16 cellular contexts compared by ENCODE assay signal in the genomic region with DNA sequence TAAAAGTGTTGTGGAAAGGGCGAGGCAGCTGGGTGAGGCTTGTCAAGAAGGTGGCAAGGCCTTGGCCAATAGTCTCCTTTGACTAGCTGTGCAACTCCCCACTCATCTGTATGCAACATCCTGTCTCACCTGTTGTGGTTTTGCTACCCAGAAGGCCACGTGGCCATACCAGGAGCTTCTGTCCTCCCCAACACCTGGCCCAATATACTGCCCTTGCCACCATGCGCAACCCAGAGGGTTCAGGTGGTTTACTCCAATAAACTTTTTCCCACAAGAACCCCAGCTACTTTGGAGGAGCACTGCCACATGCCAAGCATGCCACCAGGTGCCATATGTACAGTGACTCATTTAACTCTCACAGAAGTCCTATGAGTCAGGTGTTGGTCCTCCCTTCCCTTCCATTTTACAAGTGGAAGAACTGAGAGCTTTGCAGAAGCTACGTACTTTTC. TPM values are rescaled to one million over a fixed set of nuclear protein-coding genes. Genes with fewer than 3 reads are reported as not detected.
A peak's percentile ranks its signal among the peaks of the same experiment; 100 is the strongest.
DNase-seq lines count a peak whose midpoint lies in the region; ATAC-seq and TF ChIP-seq lines count a peak whose summit lies in the region.
"Had no signal": no experiment of that assay in that cellular context is flagged by ENCODE, and none has a peak within 500 bp of the region (broad histone marks: within the 10 kb centered on the region; RNA-seq: fewer than 3 reads in every experiment).

No MANE protein-coding gene starts in this region.

- H3K9me3 ChIP-seq in osteoblast (ENCODE audit: low read depth, low read length): no peaks in the 10 kb centered on the region
- H3K9me3 ChIP-seq: transverse colon had no signal

- no peaks in the 10 kb centered on the region for H4K20me1 ChIP-seq in osteoblast (ENCODE audit: insufficient read depth, low read length)

- H3K27ac ChIP-seq in osteoblast (ENCODE audit: low read depth, low read length): peak overlapping the region; percentile 0
- H3K27ac ChIP-seq: transverse colon had no signal

- H3K36me3 Mint-ChIP-seq in activated T-cell treated with anti-CD3 and anti-CD28 coated beads, Interleukin-2, amount 50 U/mL, for 72 hours (ENCODE audit: insufficient read depth in 2 of 2): peaks cover 8 to 43% of the 10 kb centered on the region in 2 donors

- H3K79me2 ChIP-seq in osteoblast (ENCODE audit: insufficient read depth, low read length): peaks cover 8% of the 10 kb centered on the region

- H3K4me1 Mint-ChIP-seq in activated T-cell treated with anti-CD3 and anti-CD28 coated beads, Interleukin-2, amount 50 U/mL, for 72 hours (ENCODE audit: low read depth): peaks cover 34% of the 10 kb centered on the region
- H3K4me1 Mint-ChIP-seq: mesothelial cell of epicardium had no signal

- peaks cover 10% of the 10 kb centered on the region for H3K4me1 ChIP-seq in osteoblast (ENCODE audit: insufficient read depth, low read length)
- H3K4me1 ChIP-seq: transverse colon had no signal

- no peak overlapping the region for H3K4me2 ChIP-seq in osteoblast (ENCODE audit: insufficient read depth, low read length)

- TF ChIP-seq CTCF in osteoblast (IDR thresholded peaks at IDR 0.05; ENCODE audit: extremely low read depth, low read depth, low read length): no peak

- H3K36me3 ChIP-seq in osteoblast (ENCODE audit: insufficient read depth, low read length): peaks cover 44% of the 10 kb centered on the region

- peaks cover 0 to 1% of the 10 kb centered on the region in 2 donors for H3K9me3 Mint-ChIP-seq in activated T-cell treated with anti-CD3 and anti-CD28 coated beads, Interleukin-2, amount 50 U/mL, for 72 hours
- H3K9me3 Mint-ChIP-seq: brain; mesothelial cell of epicardium; T-helper 2 cell treated with Interferon-gamma antibody and Interleukin-4, amounts not matched to agents 5 μg/mL and 100 μg/mL, for 36 hours had no signal

- peak overlapping the region; percentile 45 for H3K27ac Mint-ChIP-seq in activated T-cell treated with anti-CD3 and anti-CD28 coated beads, Interleukin-2, amount 50 U/mL, for 72 hours
- H3K27ac Mint-ChIP-seq: brain; IgD-negative memory B cell; mesothelial cell of epicardium; T-helper 2 cell treated with Interferon-gamma antibody and Interleukin-4, amounts not matched to agents 5 μg/mL and 100 μg/mL, for 36 hours had no signal

- peak; percentile 61 for DNase-seq in activated CD8-positive, alpha-beta memory T cell treated with anti-CD3 and anti-CD28 coated beads for 24 hours
- no peak for DNase-seq in activated CD8-positive, alpha-beta memory T cell treated with anti-CD3 and anti-CD28 coated beads, Interleukin-2, amount 50 U/mL, for 4 hours
- DNase-seq in HT1080 (ENCODE audit: low read depth) (peak; percentile 73), osteoblast (ENCODE audit: insufficient read length, low spot score, missing footprints) (no peak), COR-L47 (lab: John Stamatoyannopoulos, UW) (no peak)
- peak in 1 of 2 donors; percentile 14 for DNase-seq in activated T-cell treated with anti-CD3 and anti-CD28 coated beads, Interleukin-2, amount 50 U/mL, for 72 hours
- DNase-seq: DMS153, NCI-H1436 treated with DMSO at 0.1 percent for 48 hours, NCI-H446 treated with DMSO at 0.1 percent for 48 hours, transverse colon had no signal

- H3K27me3 ChIP-seq in osteoblast (ENCODE audit: insufficient read depth, low read length): no peaks in the 10 kb centered on the region
- H3K27me3 ChIP-seq: transverse colon had no signal

- H3K27me3 Mint-ChIP-seq in activated T-cell treated with anti-CD3 and anti-CD28 coated beads, Interleukin-2, amount 50 U/mL, for 72 hours (ENCODE audit: low read depth): no peaks in the 10 kb centered on the region
- H3K27me3 Mint-ChIP-seq: brain, IgD-negative memory B cell had no signal

- ATAC-seq in activated T-cell treated with anti-CD3 and anti-CD28 coated beads, Interleukin-2, amount 50 U/mL, for 72 hours (replicated peaks in 1 of 2): peak; percentile 91 to 94
- ATAC-seq in HG02885 (IDR thresholded peaks at IDR 0.05; ENCODE audit: poor library complexity, unreplicated experiment): no peak
- no peak for ATAC-seq in GM21390 (IDR thresholded peaks at IDR 0.05; ENCODE audit: unreplicated experiment)

- no peak overlapping the region for H2AFZ ChIP-seq in osteoblast (ENCODE audit: low read length)

- H3K4me3 Mint-ChIP-seq in activated T-cell treated with anti-CD3 and anti-CD28 coated beads, Interleukin-2, amount 50 U/mL, for 72 hours: no peak overlapping the region
- H3K4me3 Mint-ChIP-seq: brain; IgD-negative memory B cell; mesothelial cell of epicardium; T-helper 2 cell treated with Interferon-gamma antibody and Interleukin-4, amounts not matched to agents 5 μg/mL and 100 μg/mL, for 36 hours had no signal

- H3K4me3 ChIP-seq in osteoblast (ENCODE audit: insufficient read depth, low read length): no peak overlapping the region
- H3K4me3 ChIP-seq: transverse colon had no signal

RNA-seq across cellular contexts. Expression of gene MYO19, which starts 10.2 kb away (rescaled TPM):
- total RNA-seq in HT1080 (2014; rRNA removed; shearing (Covaris generic)): 120 and 130 TPM in 2 replicates
- polyA plus RNA-seq in HT1080 (2015; cell fraction: cytosol; rRNA removed): 49.6 and 57.9 TPM in 2 replicates
- 231 and 247 TPM in 2 replicates for polyA plus RNA-seq in HT1080 (2015; cell fraction: nucleus; rRNA removed)
- 100 to 1,000 TPM; 101 to 118 TPM for total RNA-seq in activated T-cell treated with anti-CD3 and anti-CD28 coated beads, Interleukin-2, amount 50 U/mL, for 72 hours
- total RNA-seq in osteoblast: 47.7 and 51.4 TPM in 2 replicates

RNA-seq across cellular contexts. Expression of gene PIGW, which starts 10.3 kb away (rescaled TPM):
- total RNA-seq in HT1080 (2014; rRNA removed; shearing (Covaris generic)): 13.9 and 27.9 TPM in 2 replicates
- polyA plus RNA-seq in HT1080 (2015; cell fraction: cytosol; rRNA removed): 18.8 and 20.6 TPM in 2 replicates
- 10.2 and 13.2 TPM in 2 replicates for polyA plus RNA-seq in HT1080 (2015; cell fraction: nucleus; rRNA removed)
- 1 to 10 TPM; 6.3 to 7.4 TPM for total RNA-seq in activated T-cell treated with anti-CD3 and anti-CD28 coated beads, Interleukin-2, amount 50 U/mL, for 72 hours
- total RNA-seq in osteoblast: 8.3 and 9.0 TPM in 2 replicates

RNA-seq across cellular contexts. Expression of gene GGNBP2, which starts 20.3 kb away (rescaled TPM):
- total RNA-seq in HT1080 (2014; rRNA removed; shearing (Covaris generic)): 54.1 and 58.6 TPM in 2 replicates
- 53.4 and 61.8 TPM in 2 replicates for polyA plus RNA-seq in HT1080 (2015; cell fraction: cytosol; rRNA removed)
- 144 and 146 TPM in 2 replicates for polyA plus RNA-seq in HT1080 (2015; cell fraction: nucleus; rRNA removed)
- 100 to 1,000 TPM; 156 to 173 TPM for total RNA-seq in activated T-cell treated with anti-CD3 and anti-CD28 coated beads, Interleukin-2, amount 50 U/mL, for 72 hours
- 61.9 and 67.2 TPM in 2 replicates for total RNA-seq in osteoblast

RNA-seq across cellular contexts. Expression of gene ZNHIT3, which starts 38.0 kb away (rescaled TPM):
- total RNA-seq in HT1080 (2014; rRNA removed; shearing (Covaris generic)): 51.7 and 55.4 TPM in 2 replicates
- polyA plus RNA-seq in HT1080 (2015; cell fraction: cytosol; rRNA removed): 64.2 and 65.1 TPM in 2 replicates
- 39.3 and 46.3 TPM in 2 replicates for polyA plus RNA-seq in HT1080 (2015; cell fraction: nucleus; rRNA removed)
- total RNA-seq in activated T-cell treated with anti-CD3 and anti-CD28 coated beads, Interleukin-2, amount 50 U/mL, for 72 hours: 10 to 100 TPM; 49.5 to 54.9 TPM
- 27.7 and 29.3 TPM in 2 replicates for total RNA-seq in osteoblast

Comparison
In these comparisons a context has a peak if more than half of its experiments do, and no peak if none do; other contexts are left out.
1. DNase-seq: peak in activated CD8-positive, alpha-beta memory T cell treated with anti-CD3 and anti-CD28 coated beads for 24 hours (single experiment) and HT1080 (single experiment); none in activated CD8-positive, alpha-beta memory T cell treated with anti-CD3 and anti-CD28 coated beads, Interleukin-2, amount 50 U/mL, for 4 hours (single experiment), osteoblast (single experiment) and COR-L47 (single experiment).
2. ATAC-seq: peak in activated T-cell treated with anti-CD3 and anti-CD28 coated beads, Interleukin-2, amount 50 U/mL, for 72 hours (2 of 2); none in HG02885 (single experiment) and GM21390 (single experiment).